In the genomic region with DNA sequence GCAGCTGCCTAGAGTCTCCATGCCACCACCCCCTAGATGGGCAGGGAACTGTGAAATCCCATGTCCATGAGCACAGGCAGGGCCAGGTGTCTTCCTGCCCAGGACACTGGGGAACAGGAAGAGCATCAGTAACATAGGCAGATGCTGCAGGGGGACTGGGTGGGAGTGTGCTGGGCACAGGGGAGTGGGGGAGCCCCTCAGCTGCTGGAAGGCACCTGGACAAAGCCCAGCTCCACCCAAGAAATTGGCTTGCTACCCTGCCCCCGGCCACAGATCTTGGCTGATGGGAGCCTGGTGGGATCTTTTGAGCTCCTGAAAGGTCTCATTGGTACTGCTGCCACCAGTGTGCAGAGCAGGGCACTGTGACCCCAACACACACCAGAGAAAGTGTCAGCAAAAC, we compare ENCODE assay signal across 17 cellular contexts.
A peak's percentile ranks its signal among the peaks of the same experiment; 100 is the strongest.
DNase-seq lines count a peak whose midpoint lies in the region; ATAC-seq and TF ChIP-seq lines count a peak whose summit lies in the region.
"Had no signal": no experiment of that assay in that cellular context is flagged by ENCODE, and none has a peak within 500 bp of the region (broad histone marks: within the 10 kb centered on the region; RNA-seq: fewer than 3 reads in every experiment).

No MANE protein-coding gene starts in this region.

- H3K9me3 ChIP-seq in BLaER1 (no peaks in the 10 kb centered on the region), neuronal stem cell (replicated peaks in 1 of 2; ENCODE audit: control insufficient read depth in 2 of 2, insufficient read depth in 1 of 2, low read depth in 1 of 2, low read length in 2 of 2) (no peaks in the 10 kb centered on the region), upper lobe of right lung (no peaks in the 10 kb centered on the region), suprapubic skin (no peaks in the 10 kb centered on the region)
- H3K9me3 ChIP-seq: A549, Caco-2 had no signal

- TF ChIP-seq EP300 in suprapubic skin (IDR thresholded peaks at IDR 0.05) = no peak

- no peak overlapping the region for H2BK12ac ChIP-seq in neuronal stem cell (ENCODE audit: low read length)

- H2BK15ac ChIP-seq in neuronal stem cell (ENCODE audit: low read length) = no peak overlapping the region

- no peak for TF ChIP-seq CTCF in upper lobe of right lung (IDR thresholded peaks at IDR 0.05)
- TF ChIP-seq CTCF in suprapubic skin (IDR thresholded peaks at IDR 0.05) = no peak

- intact Hi-C loops in posterior vena cava (cut with DNase I) (no loop called here), upper lobe of right lung (cut with DNase I) (no loop called here)

- no peaks in the 10 kb centered on the region for H4K20me1 ChIP-seq in BLaER1

- DNase-seq in neuronal stem cell (ENCODE audit: low spot score) = no peak
- DNase-seq in posterior vena cava (ENCODE audit: low spot score) = peak; percentile 53
- DNase-seq in upper lobe of right lung = peak; percentile 49
- DNase-seq in cerebellar nuclear complex (lab: John Stamatoyannopoulos, UW) = no peak
- DNase-seq in suprapubic skin (ENCODE audit: low spot score in 2 of 2) = no peak
- DNase-seq: AML-193; Caco-2; Calu3; CD4-positive, alpha-beta T cell; CD8-positive, alpha-beta T cell; DMS79 treated with DMSO at 0.1 percent for 48 hours; GF-D8 had no signal

- no peak overlapping the region for H3K4ac ChIP-seq in neuronal stem cell (ENCODE audit: low read length)

- no peak overlapping the region for H2BK5ac ChIP-seq in neuronal stem cell (ENCODE audit: low read length)

- H3K36me3 ChIP-seq in BLaER1 (peaks cover 21% of the 10 kb centered on the region), neuronal stem cell (replicated peaks in 1 of 2; ENCODE audit: control insufficient read depth in 2 of 2, insufficient read depth in 2 of 2, low read length in 2 of 2) (no peaks in the 10 kb centered on the region), upper lobe of right lung (no peaks in the 10 kb centered on the region), suprapubic skin (no peaks in the 10 kb centered on the region)

- H3K27me3 ChIP-seq in BLaER1 (no peaks in the 10 kb centered on the region), neuronal stem cell (ENCODE audit: control insufficient read depth in 3 of 3, insufficient read depth in 3 of 3, low read depth in 1 of 3, low read length in 3 of 3) (no peaks in the 10 kb centered on the region), upper lobe of right lung (peaks cover 14% of the 10 kb centered on the region), suprapubic skin (peaks cover 30% of the 10 kb centered on the region)

- H2AFZ ChIP-seq in neuronal stem cell (ENCODE audit: low read length) = no peak overlapping the region

- H3K79me1 ChIP-seq in neuronal stem cell (ENCODE audit: low read depth, low read length) = no peaks in the 10 kb centered on the region

- peak overlapping the region; percentile 22 for H3K18ac ChIP-seq in neuronal stem cell (ENCODE audit: low read length)

- H4K8ac ChIP-seq in neuronal stem cell (ENCODE audit: low read depth, low read length) = no peak overlapping the region

- ATAC-seq in upper lobe of right lung (no peak), HG03571 (IDR thresholded peaks at IDR 0.05; ENCODE audit: unreplicated experiment) (no peak)
- ATAC-seq: A549; CD8-positive, alpha-beta T cell had no signal

- no peak overlapping the region for H3K14ac ChIP-seq in neuronal stem cell (ENCODE audit: low read length)

- no CpG with 5 or more reads among the region's 1 CpG for WGBS in neuronal stem cell (ENCODE audit: extremely low coverage in 2 of 2, insufficient read length in 2 of 2, insufficient replicate concordance in 1 of 2), 2 donors
- no CpG with 5 or more reads among the region's 1 CpG for WGBS in suprapubic skin

- H3K4me3 ChIP-seq in BLaER1 (peak overlapping the region; percentile 36; the same call in 1 of the 2 replicates), neuronal stem cell (ENCODE audit: low read length in 2 of 2) (no peak overlapping the region), upper lobe of right lung (no peak overlapping the region), suprapubic skin (no peak overlapping the region)
- H3K4me3 ChIP-seq: A549 had no signal

- H3K27ac ChIP-seq in BLaER1 (peak overlapping the region; percentile 92), neuronal stem cell (replicated peaks; ENCODE audit: low read length) (no peak overlapping the region), upper lobe of right lung (no peak overlapping the region), suprapubic skin (no peak overlapping the region)
- H3K27ac ChIP-seq: 22Rv1, A549, C4-2B had no signal

- peak overlapping the region; percentile 45 for H3K23ac ChIP-seq in neuronal stem cell (ENCODE audit: low read depth, low read length, poor library complexity)

- H3K4me1 ChIP-seq in BLaER1 (peaks cover 100% of the 10 kb centered on the region), neuronal stem cell (ENCODE audit: control insufficient read depth in 2 of 2, insufficient read depth in 1 of 2, low read depth in 1 of 2, low read length in 2 of 2) (peaks cover 0 to 3% of the 10 kb centered on the region in 2 donors), upper lobe of right lung (no peaks in the 10 kb centered on the region), suprapubic skin (no peaks in the 10 kb centered on the region)
- H3K4me1 ChIP-seq: A549, Caco-2 had no signal

- H4K91ac ChIP-seq in neuronal stem cell (ENCODE audit: low read depth, low read length, poor library complexity) = no peak overlapping the region

- no peak overlapping the region for H2BK120ac ChIP-seq in neuronal stem cell (ENCODE audit: low read depth, low read length)

- H2AK5ac ChIP-seq in neuronal stem cell (ENCODE audit: low read depth, low read length) = peak overlapping the region; percentile 51

- TF ChIP-seq POLR2A in suprapubic skin (IDR thresholded peaks at IDR 0.05) = no peak

- H3K4me2 ChIP-seq in BLaER1 (peak overlapping the region; percentile 97), neuronal stem cell (ENCODE audit: insufficient read depth, low read length, poor library complexity, severe bottlenecking) (no peak overlapping the region)
- H3K4me2 ChIP-seq: A549 had no signal

- H3K9ac ChIP-seq in BLaER1 (no peak overlapping the region), neuronal stem cell (ENCODE audit: low read depth, low read length, poor library complexity) (no peak overlapping the region)

Comparison
In these comparisons a context has a peak if more than half of its experiments do, and no peak if none do; other contexts are left out.
1. DNase-seq: peak in posterior vena cava (single experiment) and upper lobe of right lung (single experiment); none in neuronal stem cell (single experiment), cerebellar nuclear complex (0 of 2) and suprapubic skin (0 of 2).